In genomic region chr4:184356366-184356765, GRCh38 we compare ENCODE assay signal across 22 cellular contexts.
DNase-seq lines count a peak whose midpoint lies in the region; ATAC-seq and TF ChIP-seq lines count a peak whose summit lies in the region.
"Had no signal": no experiment of that assay in that cellular context is flagged by ENCODE, and none has a peak within 500 bp of the region (broad histone marks: within the 10 kb centered on the region; RNA-seq: fewer than 3 reads in every experiment).

No MANE protein-coding gene starts in this region.

- no peaks in the 10 kb centered on the region for H3K36me3 ChIP-seq in breast epithelium
- H3K36me3 ChIP-seq: BE2C, SJSA1, upper lobe of left lung had no signal

- BruUV-seq in MCF 10A (replicated peaks; lab: Mats Ljungman, UMichigan), result no TSS peak

- POLR2A ChIA-PET in MCF 10A (lab: Yijun Ruan, JAX), result no interaction called here

- H3K4me3 Mint-ChIP-seq in MCF 10A (ENCODE audit: unreplicated experiment) (no peak overlapping the region), mesothelial cell of epicardium (no peak overlapping the region)
- H3K4me3 Mint-ChIP-seq in activated naive CD8-positive, alpha-beta T cell treated with anti-CD3 and anti-CD28 coated beads for 36 hours, result no peak overlapping the region
- H3K4me3 Mint-ChIP-seq in stimulated activated naive CD8-positive, alpha-beta T cell treated with anti-CD3 and anti-CD28 coated beads, Interleukin-15, amount 100 ng/mL, for 72 hours, result no peak overlapping the region
- H3K4me3 Mint-ChIP-seq: activated CD8-positive, alpha-beta memory T cell treated with anti-CD3 and anti-CD28 coated beads, Interleukin-2, amount 10 ng/mL, durations not matched to agents 7 days and 5 days; IgD-negative memory B cell had no signal

- no peak for TF ChIP-seq POLR2A in breast epithelium (IDR thresholded peaks at IDR 0.05)

- H3K9me3 ChIP-seq in breast epithelium, result no peaks in the 10 kb centered on the region
- H3K9me3 ChIP-seq: BE2C, Caco-2, SJSA1, upper lobe of left lung had no signal

- H3K9me3 Mint-ChIP-seq in MCF 10A (ENCODE audit: unreplicated experiment) (no peaks in the 10 kb centered on the region), mesothelial cell of epicardium (peaks cover 5% of the 10 kb centered on the region)
- peaks cover 3% of the 10 kb centered on the region for H3K9me3 Mint-ChIP-seq in activated naive CD8-positive, alpha-beta T cell treated with anti-CD3 and anti-CD28 coated beads for 36 hours
- no peaks in the 10 kb centered on the region for H3K9me3 Mint-ChIP-seq in stimulated activated naive CD8-positive, alpha-beta T cell treated with anti-CD3 and anti-CD28 coated beads, Interleukin-15, amount 100 ng/mL, for 72 hours

- CTCF ChIA-PET in MCF 10A (lab: Yijun Ruan, JAX), result interaction anchor here (0.6 to 1.1 kb wide), 3 partner anchors 9 to 828 kb away, joined by 3 read pairs; no protein-coding TSS in a partner anchor

- H3K27me3 Mint-ChIP-seq in MCF 10A (ENCODE audit: insufficient read depth, unreplicated experiment) (no peaks in the 10 kb centered on the region), mesothelial cell of epicardium (ENCODE audit: low read depth) (no peaks in the 10 kb centered on the region)
- no peaks in the 10 kb centered on the region for H3K27me3 Mint-ChIP-seq in activated naive CD8-positive, alpha-beta T cell treated with anti-CD3 and anti-CD28 coated beads for 36 hours
- H3K27me3 Mint-ChIP-seq in stimulated activated naive CD8-positive, alpha-beta T cell treated with anti-CD3 and anti-CD28 coated beads, Interleukin-15, amount 100 ng/mL, for 72 hours, result no peaks in the 10 kb centered on the region
- H3K27me3 Mint-ChIP-seq: activated CD8-positive, alpha-beta memory T cell treated with anti-CD3 and anti-CD28 coated beads, Interleukin-2, amount 10 ng/mL, durations not matched to agents 7 days and 5 days had no signal

- peak in 1 of 2 donors; percentile 67 for DNase-seq in breast epithelium (ENCODE audit: low spot score in 2 of 2)
- no peak for DNase-seq in MCF 10A (ENCODE audit: unreplicated experiment)
- DNase-seq in activated naive CD8-positive, alpha-beta T cell treated with anti-CD3 and anti-CD28 coated beads for 36 hours, result no peak
- no peak for DNase-seq in left lobe of liver (ENCODE audit: low spot score)
- DNase-seq in stimulated activated naive CD8-positive, alpha-beta T cell treated with anti-CD3 and anti-CD28 coated beads, Interleukin-15, amount 100 ng/mL, for 72 hours, result peak in 1 of 2 donors; percentile 21
- no peak for DNase-seq in mesothelial cell of epicardium (ENCODE audit: low spot score in 2 of 2, unreplicated experiment in 2 of 2)
- DNase-seq in NCI-H69 (lab: John Stamatoyannopoulos, UW), result no peak
- no peak for DNase-seq in HuH-7.5 (ENCODE audit: low spot score)
- DNase-seq: activated CD4-positive, alpha-beta T cell treated with anti-CD3 and anti-CD28 coated beads for 48 hours; activated CD8-positive, alpha-beta memory T cell treated with anti-CD3 and anti-CD28 coated beads, Interleukin-2, amount 10 ng/mL, durations not matched to agents 7 days and 5 days; activated effector memory CD4-positive, alpha-beta T cell treated with Interleukin-2 at 50 U/mL for 16 hours; BE2C; Caco-2; left ventricle myocardium superior; NCI-H2107; NCI-H510A treated with DMSO at 0.1 percent for 48 hours; occipital lobe; retina; upper lobe of left lung had no signal

- H3K4me1 Mint-ChIP-seq in MCF 10A (ENCODE audit: insufficient read depth, unreplicated experiment), result peaks cover 5% of the 10 kb centered on the region
- H3K4me1 Mint-ChIP-seq in activated naive CD8-positive, alpha-beta T cell treated with anti-CD3 and anti-CD28 coated beads for 36 hours, result peaks cover 24% of the 10 kb centered on the region
- peaks cover 42% of the 10 kb centered on the region for H3K4me1 Mint-ChIP-seq in stimulated activated naive CD8-positive, alpha-beta T cell treated with anti-CD3 and anti-CD28 coated beads, Interleukin-15, amount 100 ng/mL, for 72 hours
- H3K4me1 Mint-ChIP-seq in mesothelial cell of epicardium, result peaks cover 22% of the 10 kb centered on the region

- H3K4me3 ChIP-seq in breast epithelium, result no peak overlapping the region
- H3K4me3 ChIP-seq: coronary artery, SJSA1, upper lobe of left lung had no signal

- H3K27me3 ChIP-seq in breast epithelium, result no peaks in the 10 kb centered on the region
- H3K27me3 ChIP-seq: BE2C, SJSA1, upper lobe of left lung had no signal

- H3K36me3 Mint-ChIP-seq in MCF 10A (ENCODE audit: insufficient read depth, unreplicated experiment), result no peaks in the 10 kb centered on the region
- peaks cover 2% of the 10 kb centered on the region for H3K36me3 Mint-ChIP-seq in activated naive CD8-positive, alpha-beta T cell treated with anti-CD3 and anti-CD28 coated beads for 36 hours
- H3K36me3 Mint-ChIP-seq in mesothelial cell of epicardium, result no peaks in the 10 kb centered on the region
- H3K36me3 Mint-ChIP-seq: activated CD8-positive, alpha-beta memory T cell treated with anti-CD3 and anti-CD28 coated beads, Interleukin-2, amount 10 ng/mL, durations not matched to agents 7 days and 5 days had no signal

- TF ChIP-seq CTCF in breast epithelium (IDR thresholded peaks at IDR 0.05) (no peak), MCF 10A (IDR thresholded peaks at IDR 0.05; ENCODE audit: unreplicated experiment) (no peak), mesothelial cell of epicardium (IDR thresholded peaks at IDR 0.05; ENCODE audit: unreplicated experiment) (no peak)

- no peaks in the 10 kb centered on the region for H3K4me1 ChIP-seq in breast epithelium
- H3K4me1 ChIP-seq: BE2C, Caco-2 had no signal

- H3K27ac Mint-ChIP-seq in MCF 10A (ENCODE audit: low read depth, unreplicated experiment) (no peak overlapping the region), mesothelial cell of epicardium (no peak overlapping the region)
- peak overlapping the region; percentile 40 for H3K27ac Mint-ChIP-seq in activated naive CD8-positive, alpha-beta T cell treated with anti-CD3 and anti-CD28 coated beads for 36 hours
- H3K27ac Mint-ChIP-seq in stimulated activated naive CD8-positive, alpha-beta T cell treated with anti-CD3 and anti-CD28 coated beads, Interleukin-15, amount 100 ng/mL, for 72 hours, result peak overlapping the region; percentile 60 to 93
- H3K27ac Mint-ChIP-seq: activated CD8-positive, alpha-beta memory T cell treated with anti-CD3 and anti-CD28 coated beads, Interleukin-2, amount 10 ng/mL, durations not matched to agents 7 days and 5 days; IgD-negative memory B cell had no signal

- intact Hi-C loops in breast epithelium (cut with DNase I; ENCODE audit: low total_unique reads) (no loop called here), MCF 10A (cut with micrococcal nuclease) (no loop called here)

- ATAC-seq in left lobe of liver, result peak; percentile 63
- ATAC-seq in stimulated activated naive CD8-positive, alpha-beta T cell treated with anti-CD3 and anti-CD28 coated beads, Interleukin-15, amount 100 ng/mL, for 72 hours, result peak; percentile 44
- ATAC-seq: activated CD8-positive, alpha-beta memory T cell treated with anti-CD3 and anti-CD28 coated beads, Interleukin-2, amount 10 ng/mL, durations not matched to agents 7 days and 5 days; left ventricle myocardium superior had no signal

- H3K27ac ChIP-seq in breast epithelium, result peak overlapping the region; percentile 23 to 69
- H3K27ac ChIP-seq: SJSA1 had no signal

Comparison
In these comparisons a context has a peak if more than half of its experiments do, and no peak if none do; other contexts are left out.
1. H3K27ac Mint-ChIP-seq: peak in activated naive CD8-positive, alpha-beta T cell treated with anti-CD3 and anti-CD28 coated beads for 36 hours (single experiment) and stimulated activated naive CD8-positive, alpha-beta T cell treated with anti-CD3 and anti-CD28 coated beads, Interleukin-15, amount 100 ng/mL, for 72 hours (2 of 2); none in MCF 10A (single experiment) and mesothelial cell of epicardium (single experiment).